In genomic region chr3:108106449-108106848, GRCh38 we compare ENCODE assay signal across 15 cellular contexts. TPM values are rescaled to one million over a fixed set of nuclear protein-coding genes. Genes with fewer than 3 reads are reported as not detected.
A peak's percentile ranks its signal among the peaks of the same experiment; 100 is the strongest.
DNase-seq lines count a peak whose midpoint lies in the region; ATAC-seq, FAIRE-seq and TF ChIP-seq lines count a peak whose summit lies in the region.
"Had no signal": no experiment of that assay in that cellular context is flagged by ENCODE, and none has a peak within 500 bp of the region (broad histone marks: within the 10 kb centered on the region; RNA-seq: fewer than 3 reads in every experiment).

No MANE protein-coding gene starts in this region.

- CTCF ChIA-PET in HEK293 (lab: Yijun Ruan, JAX), result no interaction called here
- CTCF ChIA-PET in Caco-2 (lab: Charles Lee), result no interaction called here

- TF ChIP-seq POLR2A in H54 (IDR thresholded peaks at IDR 0.05; ENCODE audit: low read depth, low read length), result no peak

- POLR2A ChIA-PET in HEK293 (lab: Yijun Ruan, JAX) (no interaction called here), Caco-2 (lab: Charles Lee) (no interaction called here)

- intact Hi-C loops in natural killer cell (cut with micrococcal nuclease), result no loop called here
- intact Hi-C loops in Caco-2 (cut with micrococcal nuclease; ENCODE audit: unreplicated experiment), result no loop called here

- FAIRE-seq in H54 (lab: Jason Lieb, UNC) (peak; percentile 38), RCC 7860 (lab: Jason Lieb, UNC) (no peak)
- FAIRE-seq: A549 had no signal

- no peak overlapping the region for H3K27ac ChIP-seq in HEK293 (ENCODE audit: extremely low read depth, low read depth, low read length)
- H3K27ac ChIP-seq: A549 had no signal

- no peaks in the 10 kb centered on the region for H3K27me3 Mint-ChIP-seq in natural killer cell (ENCODE audit: low read depth in 2 of 2)
- H3K27me3 Mint-ChIP-seq in Caco-2 (ENCODE audit: insufficient read depth, unreplicated experiment), result peaks cover 8% of the 10 kb centered on the region
- H3K27me3 Mint-ChIP-seq: IgD-negative memory B cell had no signal

- ATAC-seq in GM21528 (IDR thresholded peaks at IDR 0.05; ENCODE audit: low FRiP score, unreplicated experiment) (no peak), natural killer cell (no peak)
- ATAC-seq: A549; CD8-positive, alpha-beta T cell had no signal

- DNase-seq in H54 (ENCODE audit: insufficient read length, low spot score) (no peak), RCC 7860 (ENCODE audit: low spot score) (peak; percentile 48), fibroblast of peridontal ligament (ENCODE audit: extremely low read depth) (peak; percentile 21), natural killer cell (no peak), Caco-2 (no peak)
- DNase-seq: CD8-positive, alpha-beta T cell; COR-L47; DMS53; H7 had no signal

- H3K9me3 ChIP-seq in HEK293 (ENCODE audit: control insufficient read depth, insufficient read depth, low read depth, low read length) (no peaks in the 10 kb centered on the region), Caco-2 (no peaks in the 10 kb centered on the region)
- H3K9me3 ChIP-seq: A549 had no signal

- H3K4me1 Mint-ChIP-seq in natural killer cell (peaks cover 25 to 35% of the 10 kb centered on the region in 2 donors), Caco-2 (ENCODE audit: low read depth, unreplicated experiment) (no peaks in the 10 kb centered on the region)

- no peak overlapping the region for H3K27ac Mint-ChIP-seq in natural killer cell
- H3K27ac Mint-ChIP-seq in Caco-2 (ENCODE audit: unreplicated experiment), result no peak overlapping the region
- H3K27ac Mint-ChIP-seq: CD14-positive monocyte; CD8-positive, alpha-beta T cell; HFFc6; IgD-negative memory B cell had no signal

- no peaks in the 10 kb centered on the region; the same call in 1 of the 2 replicates for H3K27me3 ChIP-seq in Caco-2 (replicated peaks; ENCODE audit: control insufficient read depth, insufficient read depth, low read length)

- no TSS peak for BruUV-seq in Caco-2 (replicated peaks; lab: Mats Ljungman, UMichigan)

- H3K4me3 ChIP-seq in HEK293 (ENCODE audit: low read depth, low read length) (no peak overlapping the region), Caco-2 (ENCODE audit: low read depth, low read length) (no peak overlapping the region)
- H3K4me3 ChIP-seq: A549 had no signal

- H3K4me3 Mint-ChIP-seq in natural killer cell (no peak overlapping the region), Caco-2 (ENCODE audit: unreplicated experiment) (no peak overlapping the region)
- H3K4me3 Mint-ChIP-seq: CD14-positive monocyte; CD8-positive, alpha-beta T cell; HFFc6; IgD-negative memory B cell had no signal

- H3K36me3 Mint-ChIP-seq in natural killer cell (no peaks in the 10 kb centered on the region), Caco-2 (ENCODE audit: insufficient read depth, unreplicated experiment) (no peaks in the 10 kb centered on the region)
- H3K36me3 Mint-ChIP-seq: CD14-positive monocyte; CD8-positive, alpha-beta T cell had no signal

- H3K36me3 ChIP-seq in HEK293 (ENCODE audit: control insufficient read depth in 2 of 2, insufficient read depth in 1 of 2, low read length in 2 of 2) (no peaks in the 10 kb centered on the region), Caco-2 (ENCODE audit: control insufficient read depth, insufficient read depth, low read length) (no peaks in the 10 kb centered on the region)

- no peaks in the 10 kb centered on the region for H3K4me1 ChIP-seq in HEK293 (ENCODE audit: control insufficient read depth, insufficient read depth, low read length)
- H3K4me1 ChIP-seq in Caco-2, result no peaks in the 10 kb centered on the region
- H3K4me1 ChIP-seq: A549 had no signal

- H3K9me3 Mint-ChIP-seq in natural killer cell (no peaks in the 10 kb centered on the region), Caco-2 (ENCODE audit: unreplicated experiment) (no peaks in the 10 kb centered on the region)
- H3K9me3 Mint-ChIP-seq: CD8-positive, alpha-beta T cell; HFFc6; IgD-negative memory B cell had no signal

- TF ChIP-seq CTCF in HEK293 (tag by site-specific recombination; IDR thresholded peaks at IDR 0.05) (no peak), natural killer cell (IDR thresholded peaks at IDR 0.05) (no peak), Caco-2 (IDR thresholded peaks at IDR 0.05; ENCODE audit: insufficient read depth in 1 of 2, low read depth in 1 of 2, low read length in 1 of 2, severe bottlenecking in 1 of 2, unreplicated experiment in 1 of 2) (no peak)

TF ChIP-seq in HEK293, 187 proteins besides CTCF, POLR2A, EP300 and RAD21:
- TF ChIP-seq ZBTB21 (tag by site-specific recombination; IDR thresholded peaks at IDR 0.05) (0 out of 2 replicates have a peak, but pooled peaks have one; percentile 5), SCRT1 (tag by site-specific recombination; IDR thresholded peaks at IDR 0.05; ENCODE audit: borderline replicate concordance) (no peak), HOXA7 (CRISPR knock-in tag; IDR thresholded peaks at IDR 0.05; ENCODE audit: borderline replicate concordance) (no peak), ZSCAN16 (tag by site-specific recombination; IDR thresholded peaks at IDR 0.05) (no peak), ZBTB49 (tag by site-specific recombination; IDR thresholded peaks at IDR 0.05; ENCODE audit: low read depth) (no peak)
- TF ChIP-seq, protein P1, sequence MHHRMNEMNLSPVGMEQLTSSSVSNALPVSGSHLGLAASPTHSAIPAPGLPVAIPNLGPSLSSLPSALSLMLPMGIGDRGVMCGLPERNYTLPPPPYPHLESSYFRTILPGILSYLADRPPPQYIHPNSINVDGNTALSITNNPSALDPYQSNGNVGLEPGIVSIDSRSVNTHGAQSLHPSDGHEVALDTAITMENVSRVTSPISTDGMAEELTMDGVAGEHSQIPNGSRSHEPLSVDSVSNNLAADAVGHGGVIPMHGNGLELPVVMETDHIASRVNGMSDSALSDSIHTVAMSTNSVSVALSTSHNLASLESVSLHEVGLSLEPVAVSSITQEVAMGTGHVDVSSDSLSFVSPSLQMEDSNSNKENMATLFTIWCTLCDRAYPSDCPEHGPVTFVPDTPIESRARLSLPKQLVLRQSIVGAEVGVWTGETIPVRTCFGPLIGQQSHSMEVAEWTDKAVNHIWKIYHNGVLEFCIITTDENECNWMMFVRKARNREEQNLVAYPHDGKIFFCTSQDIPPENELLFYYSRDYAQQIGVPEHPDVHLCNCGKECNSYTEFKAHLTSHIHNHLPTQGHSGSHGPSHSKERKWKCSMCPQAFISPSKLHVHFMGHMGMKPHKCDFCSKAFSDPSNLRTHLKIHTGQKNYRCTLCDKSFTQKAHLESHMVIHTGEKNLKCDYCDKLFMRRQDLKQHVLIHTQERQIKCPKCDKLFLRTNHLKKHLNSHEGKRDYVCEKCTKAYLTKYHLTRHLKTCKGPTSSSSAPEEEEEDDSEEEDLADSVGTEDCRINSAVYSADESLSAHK (tag by site-specific recombination; IDR thresholded peaks at IDR 0.05), result no peak

RNA-seq across cellular contexts. Expression of gene CD47, which starts 15.6 kb away (rescaled TPM):
- total RNA-seq in natural killer cell (100 to 1,000 TPM; 226 to 236 (median 233) TPM), Caco-2 (2022) (15.5 and 15.8 TPM in 2 replicates)

Comparison
In these comparisons a context has a peak if more than half of its experiments do, and no peak if none do; other contexts are left out.
1. DNase-seq: peak in RCC 7860 (single experiment) and fibroblast of peridontal ligament (single experiment); none in H54 (single experiment), natural killer cell (single experiment) and Caco-2 (0 of 2).
2. RNA of gene CD47, which starts 15.6 kb away (total RNA-seq): 226 to 236 TPM in natural killer cell; 15.5 to 15.8 TPM in Caco-2; every median in the first group is over 10 times any median in the second.